Comparison of ENCODE assay signal across 20 cellular contexts in genomic region chr13:20000062-20000552, GRCh38. TPM values are rescaled to one million over a fixed set of nuclear protein-coding genes. Genes with fewer than 3 reads are reported as not detected.
DNase-seq lines count a peak whose midpoint lies in the region; ATAC-seq, FAIRE-seq and TF ChIP-seq lines count a peak whose summit lies in the region.
"Had no signal": no experiment of that assay in that cellular context is flagged by ENCODE, and none has a peak within 500 bp of the region (broad histone marks: within the 10 kb centered on the region; RNA-seq: fewer than 3 reads in every experiment).

No MANE protein-coding gene starts in this region.

- peaks cover 0 to 23% (median 5%) of the 10 kb centered on the region in 3 experiments for H3K36me3 ChIP-seq in naive thymus-derived CD4-positive, alpha-beta T cell (ENCODE audit: control insufficient read depth in 2 of 3, insufficient read depth in 3 of 3, low read length in 3 of 3)
- peaks cover 35% of the 10 kb centered on the region for H3K36me3 ChIP-seq in PC-9 (ENCODE audit: low read depth)

- H3K4me1 Mint-ChIP-seq in activated CD4-positive, alpha-beta T cell treated with anti-CD3 and anti-CD28 coated beads for 36 hours: peaks cover 47% of the 10 kb centered on the region
- H3K4me1 Mint-ChIP-seq in activated T-helper 2 cell treated with anti-CD3 and anti-CD28 coated beads, Interferon-gamma antibody, Interleukin-2, Interleukin-4, amounts not matched to agents 10 μg/mL and 5 μg/mL and 100 μg/mL, durations not matched to agents 14 hours and 24 hours and 36 hours (ENCODE audit: low read depth): peaks cover 37% of the 10 kb centered on the region
- peaks cover 27 to 76% (median 71%) of the 10 kb centered on the region in 7 donors for H3K4me1 Mint-ChIP-seq in naive thymus-derived CD4-positive, alpha-beta T cell
- H3K4me1 Mint-ChIP-seq: GM23338 had no signal

- peaks cover 35% of the 10 kb centered on the region for H4K20me1 ChIP-seq in PC-9 (ENCODE audit: insufficient read depth)

- H3K27me3 ChIP-seq in naive thymus-derived CD4-positive, alpha-beta T cell (ENCODE audit: control insufficient read depth in 2 of 2, insufficient read depth in 2 of 2, low read length in 2 of 2): no peaks in the 10 kb centered on the region
- H3K27me3 ChIP-seq in PC-9 (ENCODE audit: insufficient read depth, low read depth): no peaks in the 10 kb centered on the region

- CTCF ChIA-PET in activated CD4-positive, alpha-beta T cell treated with anti-CD3 and anti-CD28 coated beads for 36 hours (lab: Charles Lee): no interaction called here
- CTCF ChIA-PET in naive thymus-derived CD4-positive, alpha-beta T cell (lab: Charles Lee): no interaction called here
- CTCF ChIA-PET in PC-9 (lab: Charles Lee): no interaction called here

- no peak overlapping the region for H2AFZ ChIP-seq in PC-9
- H2AFZ ChIP-seq: GM23338 had no signal

- H3K9me3 Mint-ChIP-seq in activated CD4-positive, alpha-beta T cell treated with anti-CD3 and anti-CD28 coated beads for 36 hours (ENCODE audit: low read depth): no peaks in the 10 kb centered on the region
- no peaks in the 10 kb centered on the region for H3K9me3 Mint-ChIP-seq in activated T-helper 2 cell treated with anti-CD3 and anti-CD28 coated beads, Interferon-gamma antibody, Interleukin-2, Interleukin-4, amounts not matched to agents 10 μg/mL and 5 μg/mL and 100 μg/mL, durations not matched to agents 14 hours and 24 hours and 36 hours
- peaks cover 0 to 3% (median 0%) of the 10 kb centered on the region in 11 donors for H3K9me3 Mint-ChIP-seq in naive thymus-derived CD4-positive, alpha-beta T cell
- H3K9me3 Mint-ChIP-seq: GM23338 had no signal

- H3K27me3 Mint-ChIP-seq in activated CD4-positive, alpha-beta T cell treated with anti-CD3 and anti-CD28 coated beads for 36 hours: no peaks in the 10 kb centered on the region
- no peaks in the 10 kb centered on the region for H3K27me3 Mint-ChIP-seq in activated T-helper 2 cell treated with anti-CD3 and anti-CD28 coated beads, Interferon-gamma antibody, Interleukin-2, Interleukin-4, amounts not matched to agents 10 μg/mL and 5 μg/mL and 100 μg/mL, durations not matched to agents 14 hours and 24 hours and 36 hours (ENCODE audit: low read depth)
- no peaks in the 10 kb centered on the region for H3K27me3 Mint-ChIP-seq in naive thymus-derived CD4-positive, alpha-beta T cell

- H3K4me1 ChIP-seq in naive thymus-derived CD4-positive, alpha-beta T cell (ENCODE audit: control insufficient read depth in 2 of 2, insufficient read depth in 2 of 2, low read length in 2 of 2): no peaks in the 10 kb centered on the region
- H3K4me1 ChIP-seq in PC-9 (replicated peaks; ENCODE audit: insufficient read depth): no peaks in the 10 kb centered on the region

- H3K27ac Mint-ChIP-seq in activated CD4-positive, alpha-beta T cell treated with anti-CD3 and anti-CD28 coated beads for 36 hours: no peak overlapping the region
- peak overlapping the region; percentile 62 for H3K27ac Mint-ChIP-seq in activated T-helper 2 cell treated with anti-CD3 and anti-CD28 coated beads, Interferon-gamma antibody, Interleukin-2, Interleukin-4, amounts not matched to agents 10 μg/mL and 5 μg/mL and 100 μg/mL, durations not matched to agents 14 hours and 24 hours and 36 hours
- H3K27ac Mint-ChIP-seq in naive thymus-derived CD4-positive, alpha-beta T cell: peak overlapping the region in 5 of 9 donors; percentile 49 to 65 (median 62)
- H3K27ac Mint-ChIP-seq: GM23338 had no signal

- H3K4me2 ChIP-seq in PC-9: no peak overlapping the region
- H3K4me2 ChIP-seq: GM23338 had no signal

- peak; percentile 44 for ATAC-seq in activated CD4-positive, alpha-beta T cell treated with anti-CD3 and anti-CD28 coated beads for 36 hours
- no peak for ATAC-seq in naive thymus-derived CD4-positive, alpha-beta T cell
- ATAC-seq in HG02938 (IDR thresholded peaks at IDR 0.05; ENCODE audit: unreplicated experiment): no peak
- ATAC-seq: GM23338, HCT116, K562 had no signal

- H3K4me3 ChIP-seq in naive thymus-derived CD4-positive, alpha-beta T cell (ENCODE audit: low read length): no peak overlapping the region
- H3K4me3 ChIP-seq in PC-9: no peak overlapping the region
- H3K4me3 ChIP-seq: GM23338, K562 had no signal

- H3K9me2 ChIP-seq in PC-9 (ENCODE audit: insufficient read depth): no peaks in the 10 kb centered on the region

- FAIRE-seq in GM12892 (lab: Jason Lieb, UNC): peak; percentile 83
- FAIRE-seq: GM19239, K562 had no signal

- H3K36me3 Mint-ChIP-seq in activated CD4-positive, alpha-beta T cell treated with anti-CD3 and anti-CD28 coated beads for 36 hours (ENCODE audit: low read depth): peaks cover 37% of the 10 kb centered on the region
- peaks cover 68% of the 10 kb centered on the region for H3K36me3 Mint-ChIP-seq in activated T-helper 2 cell treated with anti-CD3 and anti-CD28 coated beads, Interferon-gamma antibody, Interleukin-2, Interleukin-4, amounts not matched to agents 10 μg/mL and 5 μg/mL and 100 μg/mL, durations not matched to agents 14 hours and 24 hours and 36 hours (ENCODE audit: low read depth)
- H3K36me3 Mint-ChIP-seq in naive thymus-derived CD4-positive, alpha-beta T cell: peaks cover 10 to 36% (median 30%) of the 10 kb centered on the region in 5 donors

- TF ChIP-seq POLR2A in GM12892 (IDR thresholded peaks at IDR 0.05; ENCODE audit: low read depth, low read length): no peak

- H3K4me3 Mint-ChIP-seq in activated CD4-positive, alpha-beta T cell treated with anti-CD3 and anti-CD28 coated beads for 36 hours: no peak overlapping the region
- H3K4me3 Mint-ChIP-seq in activated T-helper 2 cell treated with anti-CD3 and anti-CD28 coated beads, Interferon-gamma antibody, Interleukin-2, Interleukin-4, amounts not matched to agents 10 μg/mL and 5 μg/mL and 100 μg/mL, durations not matched to agents 14 hours and 24 hours and 36 hours (ENCODE audit: low read depth): no peak overlapping the region
- peak overlapping the region in 3 of 10 donors; percentile 1 to 30 (median 12) for H3K4me3 Mint-ChIP-seq in naive thymus-derived CD4-positive, alpha-beta T cell
- H3K4me3 Mint-ChIP-seq: GM23338 had no signal

- no peaks in the 10 kb centered on the region; the same call in 1 of the 2 replicates for H3F3A ChIP-seq in PC-9 (ENCODE audit: insufficient read depth, low read depth)

- H3K79me2 ChIP-seq in PC-9 (ENCODE audit: low read depth): peaks cover 26% of the 10 kb centered on the region

- no peak for TF ChIP-seq CTCF in PC-9 (conservative IDR thresholded peaks at IDR 0.05)

- no peaks in the 10 kb centered on the region for H3K9me3 ChIP-seq in naive thymus-derived CD4-positive, alpha-beta T cell (ENCODE audit: control insufficient read depth in 2 of 3, low read length in 3 of 3)
- H3K9me3 ChIP-seq in PC-9 (ENCODE audit: insufficient read depth, low read depth): no peaks in the 10 kb centered on the region

- POLR2A ChIA-PET in activated CD4-positive, alpha-beta T cell treated with anti-CD3 and anti-CD28 coated beads for 36 hours (lab: Charles Lee): no interaction called here
- POLR2A ChIA-PET in naive thymus-derived CD4-positive, alpha-beta T cell (lab: Charles Lee): no interaction called here
- POLR2A ChIA-PET in PC-9 (lab: Charles Lee; ENCODE audit: unreplicated experiment): no interaction called here

- BruUV-seq in PC-9 (replicated peaks; lab: Mats Ljungman, UMichigan): no TSS peak

- intact Hi-C loops in activated CD4-positive, alpha-beta T cell treated with anti-CD3 and anti-CD28 coated beads for 36 hours (cut with DNase I, micrococcal nuclease): no loop called here
- intact Hi-C loops in activated T-helper 2 cell treated with anti-CD3 and anti-CD28 coated beads, Interferon-gamma antibody, Interleukin-2, Interleukin-4, amounts not matched to agents 10 μg/mL and 5 μg/mL and 100 μg/mL, durations not matched to agents 14 hours and 24 hours and 36 hours (cut with micrococcal nuclease): loop anchor here (2.0 kb wide), 1 partner anchor 19 kb away; no protein-coding TSS in a partner anchor
- intact Hi-C loops in naive thymus-derived CD4-positive, alpha-beta T cell (cut with micrococcal nuclease): no loop called here
- intact Hi-C loops in PC-9 (cut with micrococcal nuclease; ENCODE audit: unreplicated experiment): no loop called here

- DNase-seq in activated CD4-positive, alpha-beta T cell treated with anti-CD3 and anti-CD28 coated beads for 36 hours: no peak
- no peak for DNase-seq in activated CD4-positive, alpha-beta T cell treated with anti-CD3 and anti-CD28 coated beads for 1 hour
- DNase-seq in GM12892 (ENCODE audit: insufficient read length) (no peak), PC-9 (no peak)
- DNase-seq in activated T-helper 2 cell treated with anti-CD3 and anti-CD28 coated beads, Interferon-gamma antibody, Interleukin-2, Interleukin-4, amounts not matched to agents 10 μg/mL and 5 μg/mL and 100 μg/mL, durations not matched to agents 14 hours and 24 hours and 36 hours (ENCODE audit: low spot score): no peak
- DNase-seq in naive thymus-derived CD4-positive, alpha-beta T cell: peak in 3 of 9 donors; percentile 12 to 22 (median 15)
- DNase-seq in stimulated activated CD4-positive, alpha-beta T cell treated with anti-CD3 and anti-CD28 coated beads, Interleukin-1b, Interleukin-23, amount 100 ng/mL, for 48 hours: no peak
- DNase-seq: 8988T, DMS153, GDM1, NCI-H1092 treated with DMSO at 0.1 percent for 48 hours, NCI-H2081, NCI-H510A treated with DMSO at 0.1 percent for 48 hours, NCI-H774, RPMI8226 had no signal

- no peak overlapping the region for H3K27ac ChIP-seq in naive thymus-derived CD4-positive, alpha-beta T cell (ENCODE audit: low read depth, low read length)
- H3K27ac ChIP-seq in PC-9: no peak overlapping the region

RNA-seq across cellular contexts. Expression of gene ZMYM2, which starts 41.6 kb away (rescaled TPM):
- 10 to 100 TPM; 54.2 to 59.9 TPM for total RNA-seq in activated CD4-positive, alpha-beta T cell treated with anti-CD3 and anti-CD28 coated beads for 36 hours
- 53.2 TPM for polyA plus RNA-seq in GM12892 (2012; ENCODE audit: missing spikeins)
- total RNA-seq in activated T-helper 2 cell treated with anti-CD3 and anti-CD28 coated beads, Interferon-gamma antibody, Interleukin-2, Interleukin-4, amounts not matched to agents 10 μg/mL and 5 μg/mL and 100 μg/mL, durations not matched to agents 14 hours and 24 hours and 36 hours: 73.2 and 74.6 TPM in 2 replicates
- 100 to 1,000 TPM in 4 of 5 experiments, 10 to 100 TPM in 1; 58.1 to 133 (median 111) TPM for total RNA-seq in naive thymus-derived CD4-positive, alpha-beta T cell
- polyA plus RNA-seq in naive thymus-derived CD4-positive, alpha-beta T cell: 10 to 100 TPM; 13.4 to 15.7 TPM
- total RNA-seq in PC-9 (2021): 47.1 and 55.1 TPM in 2 replicates
